In genomic region chr9:106712279-106712678, GRCh38 we compare ENCODE assay signal across 6 cellular contexts.
"Had no signal": no experiment of that assay in that cellular context is flagged by ENCODE, and none has a peak within 500 bp of the region (broad histone marks: within the 10 kb centered on the region; RNA-seq: fewer than 3 reads in every experiment).

No MANE protein-coding gene starts in this region.

- ATAC-seq: K562 had no signal

- H3K9ac ChIP-seq: GM23248 had no signal

- DNase-seq: GM23248, GOT3, H9, HCEC 1CT, IMR-90 had no signal

- H3K27ac ChIP-seq: GM23248 had no signal

- H3K4me1 Mint-ChIP-seq: H9 had no signal

- H3K27ac Mint-ChIP-seq: H9 had no signal

- H2AFZ ChIP-seq: GM23248 had no signal

- H3K4me3 Mint-ChIP-seq: H9 had no signal

- H3K9me3 Mint-ChIP-seq: H9 had no signal

- H3K4me3 ChIP-seq: GM23248, K562 had no signal
